In genomic region chr10:114519756-114520288, GRCh38 we compare ENCODE assay signal across 10 cellular contexts.
DNase-seq lines count a peak whose midpoint lies in the region; ATAC-seq and TF ChIP-seq lines count a peak whose summit lies in the region.
"Had no signal": no experiment of that assay in that cellular context is flagged by ENCODE, and none has a peak within 500 bp of the region (broad histone marks: within the 10 kb centered on the region; RNA-seq: fewer than 3 reads in every experiment).

No MANE protein-coding gene starts in this region.

- no peak overlapping the region for H3K4me2 ChIP-seq in fibroblast of lung (ENCODE audit: extremely low read depth, insufficient read depth, low read length)

- peak; percentile 13; the same call in 1 of the 3 replicates for ATAC-seq in RWPE2 (ENCODE audit: low read depth)
- no peak for ATAC-seq in GM18498 (IDR thresholded peaks at IDR 0.05; ENCODE audit: unreplicated experiment)
- no peak for ATAC-seq in HG03571 (IDR thresholded peaks at IDR 0.05; ENCODE audit: unreplicated experiment)

- H3K4me1 ChIP-seq in RWPE2 (ENCODE audit: insufficient read depth, poor library complexity, severe bottlenecking), result peaks cover 35% of the 10 kb centered on the region
- H3K4me1 ChIP-seq in fibroblast of lung (ENCODE audit: control insufficient read depth, extremely low read depth, insufficient read depth, low read length), result peaks cover 5% of the 10 kb centered on the region

- H3K27me3 ChIP-seq in RWPE2 (ENCODE audit: insufficient read depth, poor library complexity, severe bottlenecking) (no peaks in the 10 kb centered on the region), fibroblast of lung (ENCODE audit: control insufficient read depth, insufficient read depth, low read length) (no peaks in the 10 kb centered on the region)

- TF ChIP-seq CTCF in Calu3 (IDR thresholded peaks at IDR 0.05; ENCODE audit: unreplicated experiment) (no peak), RWPE2 (IDR thresholded peaks at IDR 0.05; ENCODE audit: poor library complexity, severe bottlenecking) (no peak), fibroblast of lung (conservative IDR thresholded peaks at IDR 0.05 in 1 of 2, IDR thresholded peaks at IDR 0.05 in 1 of 2; ENCODE audit: low read depth in 1 of 2, low read length in 2 of 2) (no peak)

- H2AFZ ChIP-seq in fibroblast of lung (ENCODE audit: low read length), result no peak overlapping the region

- no peaks in the 10 kb centered on the region for H3K36me3 ChIP-seq in RWPE2 (ENCODE audit: low read depth)
- no peaks in the 10 kb centered on the region for H3K36me3 ChIP-seq in fibroblast of lung (ENCODE audit: control insufficient read depth, insufficient read depth, low read length)

- H3K79me2 ChIP-seq in fibroblast of lung (ENCODE audit: control insufficient read depth, insufficient read depth, low read length), result no peaks in the 10 kb centered on the region

- intact Hi-C loops in Calu3 (cut with micrococcal nuclease; ENCODE audit: unreplicated experiment), result loop anchor here (1.0 kb wide), 1 partner anchor 13 kb away; no protein-coding TSS in a partner anchor

- no peaks in the 10 kb centered on the region for H3K9me3 ChIP-seq in RWPE2 (ENCODE audit: severe bottlenecking)
- H3K9me3 ChIP-seq in fibroblast of lung (ENCODE audit: control insufficient read depth, insufficient read depth, low read depth, low read length), result no peaks in the 10 kb centered on the region

- DNase-seq in Calu3 (no peak), RWPE2 (ENCODE audit: low spot score) (no peak), fibroblast of lung (ENCODE audit: low read depth in 2 of 2) (no peak), NCI-H1417 (lab: John Stamatoyannopoulos, UW) (no peak), NOMO-1 treated with dmso at 0.1 percent for 144 hours (lab: John Stamatoyannopoulos, UW; ENCODE audit: unreplicated experiment) (no peak)
- DNase-seq: activated CD4-positive, CD25-positive, alpha-beta regulatory T cell; KBM-7 had no signal

- H3K27ac Mint-ChIP-seq in Calu3 (ENCODE audit: unreplicated experiment), result peak overlapping the region; percentile 95

- peak overlapping the region; percentile 18 for H3K4me3 Mint-ChIP-seq in Calu3 (ENCODE audit: low read depth, unreplicated experiment)

- H4K20me1 ChIP-seq in fibroblast of lung (ENCODE audit: control insufficient read depth, extremely low read depth, insufficient read depth, low read length), result no peaks in the 10 kb centered on the region

- peak overlapping the region; percentile 82 for H3K27ac ChIP-seq in RWPE2 (ENCODE audit: poor library complexity, severe bottlenecking)
- H3K27ac ChIP-seq in fibroblast of lung (ENCODE audit: insufficient read depth, low read length), result peak overlapping the region; percentile 63
- H3K27ac ChIP-seq in skin epidermis, result peak overlapping the region in 20 of 21 experiments; percentile 23 to 86 (median 60)

- H3K4me3 ChIP-seq in RWPE2 (ENCODE audit: severe bottlenecking) (no peak overlapping the region), fibroblast of lung (replicated peaks in 1 of 4; ENCODE audit: control extremely low read depth in 1 of 4, insufficient read depth in 1 of 4, low read depth in 3 of 4, low read length in 4 of 4) (no peak overlapping the region), skin epidermis (no peak overlapping the region)

- H3K27me3 Mint-ChIP-seq in Calu3 (ENCODE audit: unreplicated experiment), result no peaks in the 10 kb centered on the region

- peaks cover 65% of the 10 kb centered on the region for H3K4me1 Mint-ChIP-seq in Calu3 (ENCODE audit: low read depth, unreplicated experiment)

- peaks cover 43% of the 10 kb centered on the region for H3K36me3 Mint-ChIP-seq in Calu3 (ENCODE audit: insufficient read depth, unreplicated experiment)

- CTCF ChIA-PET in Calu3 (lab: Charles Lee), result interaction anchor here (1.0 kb wide), 1 partner anchor 48 kb away, joined by 3 read pairs; no protein-coding TSS in a partner anchor

- H3K9ac ChIP-seq in fibroblast of lung (ENCODE audit: insufficient read depth, low read length), result no peak overlapping the region

- no peaks in the 10 kb centered on the region for H3K9me3 Mint-ChIP-seq in Calu3 (ENCODE audit: low read depth, unreplicated experiment)

- no TSS peak for BruUV-seq in Calu3 (replicated peaks; lab: Mats Ljungman, UMichigan)
